Comparison of ENCODE assay signal across 1 cellular context in the genomic region with DNA sequence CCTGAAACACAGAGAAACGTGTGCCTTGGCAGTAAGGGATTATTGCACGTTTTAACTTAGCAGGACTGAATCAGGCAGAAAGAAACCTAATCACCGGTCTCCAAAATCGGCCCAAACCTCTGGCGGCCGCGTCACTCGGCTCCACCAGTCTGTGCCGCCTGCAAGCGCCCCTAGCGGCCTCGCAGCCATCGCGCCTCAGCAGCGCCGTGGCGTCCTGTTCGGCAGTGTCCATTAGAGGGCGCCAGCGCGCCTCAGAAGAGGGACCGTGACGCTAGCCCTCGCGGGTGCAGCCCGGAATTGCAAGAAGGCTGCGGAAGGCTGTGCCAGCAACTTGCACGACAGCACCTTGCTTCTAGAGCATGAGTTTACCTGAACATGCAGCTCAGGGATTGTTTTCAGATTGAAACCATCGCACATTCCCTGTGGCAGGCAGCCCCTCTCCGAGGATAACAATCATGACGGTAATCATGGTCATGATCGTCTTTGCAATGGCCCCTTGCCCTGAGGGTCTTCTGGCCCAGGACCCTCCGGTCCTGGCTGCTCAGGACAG.
TF ChIP-seq lines count a peak whose summit lies in the region.

No MANE protein-coding gene starts in this region.

TF ChIP-seq in HEK293, 187 proteins besides CTCF, POLR2A, EP300 and RAD21 (continued from another document and continues in another):
- TF ChIP-seq ZNF704 (tag by site-specific recombination; IDR thresholded peaks at IDR 0.05) (no peak), ZNF37A (tag by site-specific recombination; IDR thresholded peaks at IDR 0.05) (no peak), ZNF473 (tag by site-specific recombination; IDR thresholded peaks at IDR 0.05) (no peak), ZBTB48 (tag by site-specific recombination; IDR thresholded peaks at IDR 0.05) (no peak; the same call in 1 of the 2 replicates), KLF9 (tag by site-specific recombination; IDR thresholded peaks at IDR 0.05; ENCODE audit: low read depth) (no peak), ZNF549 (tag by site-specific recombination; IDR thresholded peaks at IDR 0.05) (no peak), HOXA7 (CRISPR knock-in tag; IDR thresholded peaks at IDR 0.05; ENCODE audit: borderline replicate concordance) (no peak), ZNF274 (IDR thresholded peaks at IDR 0.05; ENCODE audit: low read length) (no peak), ZNF274 (tag by site-specific recombination; IDR thresholded peaks at IDR 0.05; ENCODE audit: borderline replicate concordance) (no peak), SCRT1 (tag by site-specific recombination; IDR thresholded peaks at IDR 0.05; ENCODE audit: borderline replicate concordance) (no peak), ZNF626 (tag by site-specific recombination; IDR thresholded peaks at IDR 0.05) (no peak), ZNF488 (tag by site-specific recombination; IDR thresholded peaks at IDR 0.05) (no peak), ZBTB49 (tag by site-specific recombination; IDR thresholded peaks at IDR 0.05; ENCODE audit: low read depth) (no peak), ZNF214 (tag by site-specific recombination; IDR thresholded peaks at IDR 0.05; ENCODE audit: borderline replicate concordance) (no peak), ZNF560 (tag by site-specific recombination; IDR thresholded peaks at IDR 0.05; ENCODE audit: borderline replicate concordance) (no peak), ZNF529 (tag by site-specific recombination; IDR thresholded peaks at IDR 0.05; ENCODE audit: insufficient replicate concordance) (no peak), TRIM28 (IDR thresholded peaks at IDR 0.05; ENCODE audit: borderline replicate concordance, low read length) (peak; percentile 98), ZSCAN16 (tag by site-specific recombination; IDR thresholded peaks at IDR 0.05) (no peak), PATZ1 (tag by site-specific recombination; IDR thresholded peaks at IDR 0.05) (no peak), ZNF501 (tag by site-specific recombination; IDR thresholded peaks at IDR 0.05) (peak; percentile 90), ZNF639 (tag by site-specific recombination; IDR thresholded peaks at IDR 0.05) (0 out of 2 replicates have a peak, but pooled peaks have one; percentile 53), ZNF585B (tag by site-specific recombination; IDR thresholded peaks at IDR 0.05) (no peak), ZNF600 (tag by site-specific recombination; IDR thresholded peaks at IDR 0.05) (0 out of 2 replicates have a peak, but pooled peaks have one; percentile 15), KLF16 (tag by site-specific recombination; IDR thresholded peaks at IDR 0.05) (no peak), ZNF311 (tag by site-specific recombination; IDR thresholded peaks at IDR 0.05; ENCODE audit: borderline replicate concordance) (no peak), ZFP37 (tag by site-specific recombination; IDR thresholded peaks at IDR 0.05) (peak; percentile 90), ZNF16 (tag by site-specific recombination; IDR thresholded peaks at IDR 0.05; ENCODE audit: low read depth) (no peak), WT1 (tag by site-specific recombination; IDR thresholded peaks at IDR 0.05) (no peak), PRDM10 (tag by site-specific recombination; IDR thresholded peaks at IDR 0.05) (no peak), RBAK (tag by site-specific recombination; IDR thresholded peaks at IDR 0.05) (no peak), ZNF248 (tag by site-specific recombination; IDR thresholded peaks at IDR 0.05) (no peak), ZNF76 (tag by site-specific recombination; IDR thresholded peaks at IDR 0.05; ENCODE audit: borderline replicate concordance, low read depth) (no peak), ZNF596 (tag by site-specific recombination; IDR thresholded peaks at IDR 0.05) (no peak), ZNF239 (tag by site-specific recombination; IDR thresholded peaks at IDR 0.05) (no peak), ZNF555 (tag by site-specific recombination; conservative IDR thresholded peaks at IDR 0.05) (no peak), OVOL3 (tag by site-specific recombination; IDR thresholded peaks at IDR 0.05) (no peak), ZNF830 (tag by site-specific recombination; IDR thresholded peaks at IDR 0.05; ENCODE audit: low read depth) (no peak), ZNF112 (tag by site-specific recombination; IDR thresholded peaks at IDR 0.05) (no peak)
- TF ChIP-seq, protein P1, sequence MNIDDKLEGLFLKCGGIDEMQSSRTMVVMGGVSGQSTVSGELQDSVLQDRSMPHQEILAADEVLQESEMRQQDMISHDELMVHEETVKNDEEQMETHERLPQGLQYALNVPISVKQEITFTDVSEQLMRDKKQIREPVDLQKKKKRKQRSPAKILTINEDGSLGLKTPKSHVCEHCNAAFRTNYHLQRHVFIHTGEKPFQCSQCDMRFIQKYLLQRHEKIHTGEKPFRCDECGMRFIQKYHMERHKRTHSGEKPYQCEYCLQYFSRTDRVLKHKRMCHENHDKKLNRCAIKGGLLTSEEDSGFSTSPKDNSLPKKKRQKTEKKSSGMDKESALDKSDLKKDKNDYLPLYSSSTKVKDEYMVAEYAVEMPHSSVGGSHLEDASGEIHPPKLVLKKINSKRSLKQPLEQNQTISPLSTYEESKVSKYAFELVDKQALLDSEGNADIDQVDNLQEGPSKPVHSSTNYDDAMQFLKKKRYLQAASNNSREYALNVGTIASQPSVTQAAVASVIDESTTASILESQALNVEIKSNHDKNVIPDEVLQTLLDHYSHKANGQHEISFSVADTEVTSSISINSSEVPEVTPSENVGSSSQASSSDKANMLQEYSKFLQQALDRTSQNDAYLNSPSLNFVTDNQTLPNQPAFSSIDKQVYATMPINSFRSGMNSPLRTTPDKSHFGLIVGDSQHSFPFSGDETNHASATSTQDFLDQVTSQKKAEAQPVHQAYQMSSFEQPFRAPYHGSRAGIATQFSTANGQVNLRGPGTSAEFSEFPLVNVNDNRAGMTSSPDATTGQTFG (tag by site-specific recombination; IDR thresholded peaks at IDR 0.05; ENCODE audit: borderline replicate concordance), result no peak
- TF ChIP-seq, protein P2, sequence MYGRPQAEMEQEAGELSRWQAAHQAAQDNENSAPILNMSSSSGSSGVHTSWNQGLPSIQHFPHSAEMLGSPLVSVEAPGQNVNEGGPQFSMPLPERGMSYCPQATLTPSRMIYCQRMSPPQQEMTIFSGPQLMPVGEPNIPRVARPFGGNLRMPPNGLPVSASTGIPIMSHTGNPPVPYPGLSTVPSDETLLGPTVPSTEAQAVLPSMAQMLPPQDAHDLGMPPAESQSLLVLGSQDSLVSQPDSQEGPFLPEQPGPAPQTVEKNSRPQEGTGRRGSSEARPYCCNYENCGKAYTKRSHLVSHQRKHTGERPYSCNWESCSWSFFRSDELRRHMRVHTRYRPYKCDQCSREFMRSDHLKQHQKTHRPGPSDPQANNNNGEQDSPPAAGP (tag by site-specific recombination; IDR thresholded peaks at IDR 0.05), result peak; percentile 84; the same call in 1 of the 2 replicates
- TF ChIP-seq, protein P3, sequence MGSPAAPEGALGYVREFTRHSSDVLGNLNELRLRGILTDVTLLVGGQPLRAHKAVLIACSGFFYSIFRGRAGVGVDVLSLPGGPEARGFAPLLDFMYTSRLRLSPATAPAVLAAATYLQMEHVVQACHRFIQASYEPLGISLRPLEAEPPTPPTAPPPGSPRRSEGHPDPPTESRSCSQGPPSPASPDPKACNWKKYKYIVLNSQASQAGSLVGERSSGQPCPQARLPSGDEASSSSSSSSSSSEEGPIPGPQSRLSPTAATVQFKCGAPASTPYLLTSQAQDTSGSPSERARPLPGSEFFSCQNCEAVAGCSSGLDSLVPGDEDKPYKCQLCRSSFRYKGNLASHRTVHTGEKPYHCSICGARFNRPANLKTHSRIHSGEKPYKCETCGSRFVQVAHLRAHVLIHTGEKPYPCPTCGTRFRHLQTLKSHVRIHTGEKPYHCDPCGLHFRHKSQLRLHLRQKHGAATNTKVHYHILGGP (tag by site-specific recombination; IDR thresholded peaks at IDR 0.05), result no peak
